In the genomic region with DNA sequence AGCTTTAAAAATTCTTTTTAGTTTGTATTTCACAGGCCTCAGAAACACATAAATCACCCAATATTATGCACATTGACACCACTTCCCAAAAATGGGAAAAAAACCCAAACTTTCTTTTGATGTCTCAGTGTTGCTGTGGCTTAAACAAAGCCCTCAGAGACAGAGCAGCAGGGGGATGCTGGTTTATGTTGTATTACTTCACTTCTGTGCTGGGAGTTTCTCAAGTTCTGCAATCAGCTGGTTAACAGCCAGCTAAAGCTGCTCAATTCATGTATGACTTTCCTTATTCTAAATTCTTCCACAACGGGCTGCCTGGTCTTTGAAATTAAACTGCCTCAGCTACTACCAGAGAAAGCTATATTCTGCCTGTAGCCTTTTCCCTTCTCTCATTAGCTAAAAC, we compare ENCODE assay signal across 17 cellular contexts. TPM values are rescaled to one million over a fixed set of nuclear protein-coding genes. Genes with fewer than 3 reads are reported as not detected.
DNase-seq lines count a peak whose midpoint lies in the region; ATAC-seq and TF ChIP-seq lines count a peak whose summit lies in the region.
"Had no signal": no experiment of that assay in that cellular context is flagged by ENCODE, and none has a peak within 500 bp of the region (broad histone marks: within the 10 kb centered on the region; RNA-seq: fewer than 3 reads in every experiment).

No MANE protein-coding gene starts in this region.

- peaks cover 5% of the 10 kb centered on the region for H3F3A ChIP-seq in SK-N-SH (replicated peaks; ENCODE audit: insufficient read depth)

- POLR2A ChIA-PET in SK-N-SH (lab: Yijun Ruan, JAX), result no interaction called here

- no peak overlapping the region for H3K9ac ChIP-seq in SK-N-SH

- H3K9me2 ChIP-seq in SK-N-SH, result no peaks in the 10 kb centered on the region

- H3K27ac ChIP-seq in esophagus squamous epithelium (peak overlapping the region in 3 of 4 donors; percentile 68 to 87 (median 75)), lower lobe of right lung (peak overlapping the region; percentile 47), thoracic aorta (peak overlapping the region; percentile 39 to 91), SK-N-SH (ENCODE audit: low read depth in 2 of 2, low read length in 1 of 2) (no peak overlapping the region; a peak in 1 of 4 replicates)

- ATAC-seq in lower lobe of right lung (peak; percentile 42 to 55), thoracic aorta (ENCODE audit: insufficient number of reproducible peaks, low FRiP score, low read depth) (no peak), HG02588 (IDR thresholded peaks at IDR 0.05; ENCODE audit: unreplicated experiment) (no peak)

- H3K4me2 ChIP-seq in SK-N-SH, result no peak overlapping the region

- no peak for TF ChIP-seq EP300 in SK-N-SH (IDR thresholded peaks at IDR 0.05; ENCODE audit: borderline replicate concordance in 1 of 2, low read depth in 1 of 2, low read length in 1 of 2)

- peak; percentile 32 for DNase-seq in OCI-M1 (lab: John Stamatoyannopoulos, UW)
- DNase-seq in esophagus squamous epithelium (lab: John Stamatoyannopoulos, UW), result no peak
- DNase-seq in lower lobe of right lung, result no peak
- DNase-seq in thoracic aorta (ENCODE audit: low spot score), result no peak
- DNase-seq in SK-N-SH, result no peak
- no peak for DNase-seq in epidermal melanocyte (ENCODE audit: insufficient read length, low spot score)
- no peak for DNase-seq in SIG-M5 treated with dmso at 0.1 percent for 504 hours (lab: John Stamatoyannopoulos, UW; ENCODE audit: unreplicated experiment)
- DNase-seq: activated T-cell treated with anti-CD3 and anti-CD28 coated beads, Interleukin-2, amount 50 U/mL, for 48 hours; CD4-positive, CD25-positive, alpha-beta regulatory T cell; GDM1; H9; NCI-H1105 treated with DMSO at 0.1 percent for 48 hours; NCI-H345; stimulated activated CD4-positive, alpha-beta T cell treated with anti-CD3 and anti-CD28 coated beads, Interleukin-4, amount 100 ng/mL, for 4 hours; stimulated activated naive CD4-positive, alpha-beta T cell; SW 1271 had no signal

- H3K9me3 ChIP-seq in esophagus squamous epithelium (no peaks in the 10 kb centered on the region), lower lobe of right lung (no peaks in the 10 kb centered on the region), thoracic aorta (no peaks in the 10 kb centered on the region), SK-N-SH (no peaks in the 10 kb centered on the region)

- no peak overlapping the region for H2AFZ ChIP-seq in SK-N-SH (ENCODE audit: low read depth)

- H3K36me3 ChIP-seq in esophagus squamous epithelium (no peaks in the 10 kb centered on the region), lower lobe of right lung (no peaks in the 10 kb centered on the region), thoracic aorta (no peaks in the 10 kb centered on the region), SK-N-SH (replicated peaks in 1 of 2; ENCODE audit: control insufficient read depth in 1 of 2, insufficient read depth in 2 of 2, low read length in 1 of 2) (no peaks in the 10 kb centered on the region)

- TF ChIP-seq CTCF in esophagus squamous epithelium (IDR thresholded peaks at IDR 0.05) (no peak), lower lobe of right lung (IDR thresholded peaks at IDR 0.05) (no peak), thoracic aorta (IDR thresholded peaks at IDR 0.05) (no peak), SK-N-SH (IDR thresholded peaks at IDR 0.05) (no peak)

- 4 to 29% methylated on average over 1 of the region's 1 CpG for WGBS in esophagus squamous epithelium, 2 donors
- 57% methylated on average over 1 of the region's 1 CpG for WGBS in SK-N-SH (ENCODE audit: low lambda C conversion rate)

- no peaks in the 10 kb centered on the region for H3K79me2 ChIP-seq in SK-N-SH (ENCODE audit: insufficient read depth)

- intact Hi-C loops in esophagus squamous epithelium (cut with DNase I), result no loop called here
- intact Hi-C loops in lower lobe of right lung (cut with DNase I), result no loop called here

- H4K20me1 ChIP-seq in SK-N-SH (ENCODE audit: insufficient read depth), result no peaks in the 10 kb centered on the region

- no peak for TF ChIP-seq RAD21 in SK-N-SH (IDR thresholded peaks at IDR 0.05; ENCODE audit: low read length)

- H3K27me3 ChIP-seq in esophagus squamous epithelium (no peaks in the 10 kb centered on the region), lower lobe of right lung (ENCODE audit: low read depth) (no peaks in the 10 kb centered on the region), thoracic aorta (replicated peaks; ENCODE audit: insufficient read depth) (no peaks in the 10 kb centered on the region), SK-N-SH (ENCODE audit: insufficient read depth) (no peaks in the 10 kb centered on the region)

- no peak for TF ChIP-seq POLR2A in esophagus squamous epithelium (IDR thresholded peaks at IDR 0.05)

- CTCF ChIA-PET in SK-N-SH (lab: Yijun Ruan, JAX), result no interaction called here

- H3K4me1 ChIP-seq in esophagus squamous epithelium (peaks cover 0 to 25% (median 0%) of the 10 kb centered on the region in 3 donors), lower lobe of right lung (peaks cover 16% of the 10 kb centered on the region), thoracic aorta (ENCODE audit: control insufficient read depth in 1 of 2, low read depth in 2 of 2) (peaks cover 7 to 52% of the 10 kb centered on the region in 2 donors), SK-N-SH (ENCODE audit: control insufficient read depth in 1 of 2, insufficient read depth in 2 of 2, low read depth in 1 of 2, low read length in 1 of 2) (peaks cover 2 to 13% of the 10 kb centered on the region in 2 experiments; a peak in 3 of 4 replicates)

- peak overlapping the region in 2 of 4 donors; percentile 1 to 9 for H3K4me3 ChIP-seq in esophagus squamous epithelium
- peak overlapping the region; percentile 25 for H3K4me3 ChIP-seq in lower lobe of right lung
- peak overlapping the region; percentile 78 for H3K4me3 ChIP-seq in thoracic aorta
- no peak overlapping the region for H3K4me3 ChIP-seq in SK-N-SH (ENCODE audit: low read depth in 2 of 2, low read length in 1 of 2)

TF ChIP-seq in SK-N-SH, 30 proteins besides CTCF, POLR2A, EP300 and RAD21 (continues in another document):
- TF ChIP-seq CHD2 (IDR thresholded peaks at IDR 0.05; ENCODE audit: low read length, partially characterized antibody), result no peak
- TF ChIP-seq, protein P1, sequence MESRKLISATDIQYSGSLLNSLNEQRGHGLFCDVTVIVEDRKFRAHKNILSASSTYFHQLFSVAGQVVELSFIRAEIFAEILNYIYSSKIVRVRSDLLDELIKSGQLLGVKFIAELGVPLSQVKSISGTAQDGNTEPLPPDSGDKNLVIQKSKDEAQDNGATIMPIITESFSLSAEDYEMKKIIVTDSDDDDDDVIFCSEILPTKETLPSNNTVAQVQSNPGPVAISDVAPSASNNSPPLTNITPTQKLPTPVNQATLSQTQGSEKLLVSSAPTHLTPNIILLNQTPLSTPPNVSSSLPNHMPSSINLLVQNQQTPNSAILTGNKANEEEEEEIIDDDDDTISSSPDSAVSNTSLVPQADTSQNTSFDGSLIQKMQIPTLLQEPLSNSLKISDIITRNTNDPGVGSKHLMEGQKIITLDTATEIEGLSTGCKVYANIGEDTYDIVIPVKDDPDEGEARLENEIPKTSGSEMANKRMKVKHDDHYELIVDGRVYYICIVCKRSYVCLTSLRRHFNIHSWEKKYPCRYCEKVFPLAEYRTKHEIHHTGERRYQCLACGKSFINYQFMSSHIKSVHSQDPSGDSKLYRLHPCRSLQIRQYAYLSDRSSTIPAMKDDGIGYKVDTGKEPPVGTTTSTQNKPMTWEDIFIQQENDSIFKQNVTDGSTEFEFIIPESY (IDR thresholded peaks at IDR 0.05; ENCODE audit: borderline replicate concordance, low read depth), result no peak
- TF ChIP-seq NRF1 (IDR thresholded peaks at IDR 0.05; ENCODE audit: low read depth, low read length), result no peak
- no peak for TF ChIP-seq TAF1 (IDR thresholded peaks at IDR 0.05; ENCODE audit: borderline replicate concordance, low read depth, low read length)
- TF ChIP-seq, protein P2, sequence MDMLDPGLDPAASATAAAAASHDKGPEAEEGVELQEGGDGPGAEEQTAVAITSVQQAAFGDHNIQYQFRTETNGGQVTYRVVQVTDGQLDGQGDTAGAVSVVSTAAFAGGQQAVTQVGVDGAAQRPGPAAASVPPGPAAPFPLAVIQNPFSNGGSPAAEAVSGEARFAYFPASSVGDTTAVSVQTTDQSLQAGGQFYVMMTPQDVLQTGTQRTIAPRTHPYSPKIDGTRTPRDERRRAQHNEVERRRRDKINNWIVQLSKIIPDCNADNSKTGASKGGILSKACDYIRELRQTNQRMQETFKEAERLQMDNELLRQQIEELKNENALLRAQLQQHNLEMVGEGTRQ (IDR thresholded peaks at IDR 0.05; ENCODE audit: borderline replicate concordance, low read depth, low read length), result no peak
- no peak for TF ChIP-seq RCOR1 (IDR thresholded peaks at IDR 0.05; ENCODE audit: low read length)
- TF ChIP-seq, protein P3, sequence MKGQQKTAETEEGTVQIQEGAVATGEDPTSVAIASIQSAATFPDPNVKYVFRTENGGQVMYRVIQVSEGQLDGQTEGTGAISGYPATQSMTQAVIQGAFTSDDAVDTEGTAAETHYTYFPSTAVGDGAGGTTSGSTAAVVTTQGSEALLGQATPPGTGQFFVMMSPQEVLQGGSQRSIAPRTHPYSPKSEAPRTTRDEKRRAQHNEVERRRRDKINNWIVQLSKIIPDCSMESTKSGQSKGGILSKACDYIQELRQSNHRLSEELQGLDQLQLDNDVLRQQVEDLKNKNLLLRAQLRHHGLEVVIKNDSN (IDR thresholded peaks at IDR 0.05; ENCODE audit: borderline replicate concordance, low read depth), result no peak
- TF ChIP-seq EZH2phosphoT487 (IDR thresholded peaks at IDR 0.05; ENCODE audit: borderline replicate concordance, low read depth), result no peak
- TF ChIP-seq FOSL2 (IDR thresholded peaks at IDR 0.05; ENCODE audit: borderline replicate concordance, low read depth), result no peak
- TF ChIP-seq GABPA (IDR thresholded peaks at IDR 0.05; ENCODE audit: low read depth), result no peak
- no peak for TF ChIP-seq SMC3 (IDR thresholded peaks at IDR 0.05; ENCODE audit: low read depth, low read length)
- TF ChIP-seq, protein P4, sequence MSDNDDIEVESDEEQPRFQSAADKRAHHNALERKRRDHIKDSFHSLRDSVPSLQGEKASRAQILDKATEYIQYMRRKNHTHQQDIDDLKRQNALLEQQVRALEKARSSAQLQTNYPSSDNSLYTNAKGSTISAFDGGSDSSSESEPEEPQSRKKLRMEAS (IDR thresholded peaks at IDR 0.05; ENCODE audit: low read depth), result no peak
- TF ChIP-seq MXI1 (IDR thresholded peaks at IDR 0.05; ENCODE audit: low read depth, low read length), result no peak
- TF ChIP-seq TCF12 (IDR thresholded peaks at IDR 0.05), result no peak
- no peak for TF ChIP-seq TEAD4 (IDR thresholded peaks at IDR 0.05; ENCODE audit: borderline replicate concordance, insufficient read depth)
- no peak for TF ChIP-seq RFX5 (IDR thresholded peaks at IDR 0.05; ENCODE audit: low read length)

RNA-seq across cellular contexts. Expression of a gene that starts 5.6 kb away (rescaled TPM):
- total RNA-seq in esophagus squamous epithelium, result 10 to 100 TPM in 1 of 4 donors, 1 to 10 TPM in 1, under 1 TPM in 2; 0.49 to 13.4 (median 2.3) TPM
- 17.4 TPM for total RNA-seq in lower lobe of right lung
- total RNA-seq in thoracic aorta, result 10 to 100 TPM; 23.4 to 43.8 TPM
- 0.03 TPM in 2 replicates for polyA plus RNA-seq in SK-N-SH (2012; rRNA removed)
- 0.03 and 0.05 TPM in 2 replicates for polyA plus RNA-seq in SK-N-SH (2012; cell fraction: cytosol; rRNA removed)
- 0.06 and 0.07 TPM in 2 replicates for polyA plus RNA-seq in SK-N-SH (2012; cell fraction: nucleus; rRNA removed)
- total RNA-seq: CD4-positive, CD25-positive, alpha-beta regulatory T cell had no signal

Comparison
In these comparisons a context has a peak if more than half of its experiments do, and no peak if none do; other contexts are left out.
1. H3K27ac ChIP-seq: peak in esophagus squamous epithelium (3 of 4), lower lobe of right lung (single experiment) and thoracic aorta (2 of 2); none in SK-N-SH (0 of 2).
2. H3K4me3 ChIP-seq: peak in lower lobe of right lung (single experiment) and thoracic aorta (single experiment); none in SK-N-SH (0 of 2).
3. ATAC-seq: peak in lower lobe of right lung (2 of 2); none in thoracic aorta (single experiment) and HG02588 (single experiment).